Comparison of ENCODE assay signal across 13 cellular contexts in genomic region chr19:38135150-38135998, GRCh38.
DNase-seq lines count a peak whose midpoint lies in the region; ATAC-seq and TF ChIP-seq lines count a peak whose summit lies in the region.
"Had no signal": no experiment of that assay in that cellular context is flagged by ENCODE, and none has a peak within 500 bp of the region (broad histone marks: within the 10 kb centered on the region; RNA-seq: fewer than 3 reads in every experiment).

No MANE protein-coding gene starts in this region.

- H2BK15ac ChIP-seq in mesendoderm (replicated peaks; ENCODE audit: low read depth), result no peak overlapping the region

- peaks cover 24% of the 10 kb centered on the region for H3K36me3 Mint-ChIP-seq in endodermal cell (ENCODE audit: low read depth)
- no peaks in the 10 kb centered on the region for H3K36me3 Mint-ChIP-seq in activated CD8-positive, alpha-beta memory T cell treated with anti-CD3 and anti-CD28 coated beads, Interleukin-2, amount 10 ng/mL, durations not matched to agents 7 days and 5 days

- H3K36me3 ChIP-seq in left ventricle myocardium inferior, result no peaks in the 10 kb centered on the region
- H3K36me3 ChIP-seq in endodermal cell (ENCODE audit: control insufficient read depth, insufficient read depth, low read length), result peaks cover 3% of the 10 kb centered on the region
- no peaks in the 10 kb centered on the region for H3K36me3 ChIP-seq in mesendoderm (ENCODE audit: control insufficient read depth, insufficient read depth, low read length)
- H3K36me3 ChIP-seq in upper lobe of left lung, result peaks cover 0 to 26% (median 6%) of the 10 kb centered on the region in 4 donors

- H3K23ac ChIP-seq in mesendoderm (ENCODE audit: low read length), result peak overlapping the region; percentile 37

- H3K79me1 ChIP-seq in mesendoderm (ENCODE audit: low read length), result no peaks in the 10 kb centered on the region

- H3K4me3 ChIP-seq in left ventricle myocardium inferior (no peak overlapping the region), endodermal cell (ENCODE audit: low read length) (no peak overlapping the region), mesendoderm (ENCODE audit: low read length) (no peak overlapping the region), upper lobe of left lung (no peak overlapping the region)
- H3K4me3 ChIP-seq: SJCRH30 had no signal

- no peaks in the 10 kb centered on the region for H3K4me1 ChIP-seq in left ventricle myocardium inferior
- no peaks in the 10 kb centered on the region for H3K4me1 ChIP-seq in endodermal cell (ENCODE audit: control insufficient read depth, insufficient read depth, low read length)
- no peaks in the 10 kb centered on the region for H3K4me1 ChIP-seq in mesendoderm (ENCODE audit: control insufficient read depth, low read depth, low read length)
- H3K4me1 ChIP-seq in upper lobe of left lung, result no peaks in the 10 kb centered on the region
- H3K4me1 ChIP-seq: parathyroid adenoma had no signal

- no peak overlapping the region for H3K56ac ChIP-seq in mesendoderm (ENCODE audit: low read length)

- H2BK5ac ChIP-seq in mesendoderm (ENCODE audit: low read length), result no peak overlapping the region

- H2AK5ac ChIP-seq in mesendoderm (ENCODE audit: low read length), result no peak overlapping the region

- no peak overlapping the region for H3K27ac Mint-ChIP-seq in endodermal cell
- no peak overlapping the region for H3K27ac Mint-ChIP-seq in activated CD8-positive, alpha-beta memory T cell treated with anti-CD3 and anti-CD28 coated beads, Interleukin-2, amount 10 ng/mL, durations not matched to agents 7 days and 5 days
- H3K27ac Mint-ChIP-seq: activated CD4-positive, alpha-beta T cell treated with anti-CD3 and anti-CD28 coated beads for 36 hours had no signal

- H4K8ac ChIP-seq in mesendoderm (ENCODE audit: low read depth, low read length), result no peak overlapping the region

- H3K79me2 ChIP-seq in mesendoderm (ENCODE audit: control insufficient read depth, insufficient read depth, low read length), result no peaks in the 10 kb centered on the region
- H3K79me2 ChIP-seq: parathyroid adenoma had no signal

- no peak overlapping the region for H3K4ac ChIP-seq in mesendoderm (ENCODE audit: low read depth, low read length)

- no peaks in the 10 kb centered on the region for H3K9me3 ChIP-seq in left ventricle myocardium inferior (replicated peaks)
- H3K9me3 ChIP-seq in endodermal cell (ENCODE audit: control insufficient read depth, low read length), result no peaks in the 10 kb centered on the region
- H3K9me3 ChIP-seq in upper lobe of left lung, result no peaks in the 10 kb centered on the region
- H3K9me3 ChIP-seq: SJCRH30 had no signal

- H3K27me3 Mint-ChIP-seq in endodermal cell (ENCODE audit: insufficient read depth), result no peaks in the 10 kb centered on the region
- no peaks in the 10 kb centered on the region for H3K27me3 Mint-ChIP-seq in activated CD8-positive, alpha-beta memory T cell treated with anti-CD3 and anti-CD28 coated beads, Interleukin-2, amount 10 ng/mL, durations not matched to agents 7 days and 5 days
- H3K27me3 Mint-ChIP-seq: activated CD4-positive, alpha-beta T cell treated with anti-CD3 and anti-CD28 coated beads for 36 hours had no signal

- ATAC-seq in left ventricle myocardium superior (peak; percentile 17), upper lobe of left lung (ENCODE audit: low FRiP score in 2 of 2) (no peak), HG03135 (IDR thresholded peaks at IDR 0.05; ENCODE audit: unreplicated experiment) (no peak)
- no peak for ATAC-seq in activated CD8-positive, alpha-beta memory T cell treated with anti-CD3 and anti-CD28 coated beads, Interleukin-2, amount 10 ng/mL, durations not matched to agents 7 days and 5 days

- H3K4me2 ChIP-seq in mesendoderm (ENCODE audit: low read length), result no peak overlapping the region
- H3K4me2 ChIP-seq: KMS-11 had no signal

- no peaks in the 10 kb centered on the region for H3K9me3 Mint-ChIP-seq in endodermal cell
- no peaks in the 10 kb centered on the region for H3K9me3 Mint-ChIP-seq in activated CD8-positive, alpha-beta memory T cell treated with anti-CD3 and anti-CD28 coated beads, Interleukin-2, amount 10 ng/mL, durations not matched to agents 7 days and 5 days (ENCODE audit: low read depth)

- DNase-seq in left ventricle myocardium superior (no peak), left ventricle myocardium inferior (no peak), endodermal cell (no peak), mesendoderm (no peak), epidermal melanocyte (ENCODE audit: insufficient read length, low spot score) (no peak), upper lobe of left lung (no peak)
- DNase-seq in activated CD8-positive, alpha-beta memory T cell treated with anti-CD3 and anti-CD28 coated beads, Interleukin-2, amount 10 ng/mL, durations not matched to agents 7 days and 5 days, result no peak
- DNase-seq: NCI-H1105 had no signal

- TF ChIP-seq POLR2A in upper lobe of left lung (IDR thresholded peaks at IDR 0.05), result no peak

- H3K4me3 Mint-ChIP-seq in endodermal cell, result no peak overlapping the region
- H3K4me3 Mint-ChIP-seq in activated CD8-positive, alpha-beta memory T cell treated with anti-CD3 and anti-CD28 coated beads, Interleukin-2, amount 10 ng/mL, durations not matched to agents 7 days and 5 days, result no peak overlapping the region
- H3K4me3 Mint-ChIP-seq: activated CD4-positive, alpha-beta T cell treated with anti-CD3 and anti-CD28 coated beads for 36 hours had no signal

- TF ChIP-seq CTCF in left ventricle myocardium inferior (IDR thresholded peaks at IDR 0.05; ENCODE audit: borderline replicate concordance) (no peak), endodermal cell (conservative IDR thresholded peaks at IDR 0.05) (no peak), upper lobe of left lung (IDR thresholded peaks at IDR 0.05) (no peak)

- H2BK120ac ChIP-seq in mesendoderm (ENCODE audit: low read depth, low read length), result no peak overlapping the region

- H3K9ac ChIP-seq in endodermal cell (ENCODE audit: extremely low read depth, low read length, poor library complexity, severe bottlenecking) (no peak overlapping the region), mesendoderm (ENCODE audit: low read length) (no peak overlapping the region)
- H3K9ac ChIP-seq: KMS-11, parathyroid adenoma had no signal

- 86 to 92% methylated on average over 4 to 21 of the region's 21 CpGs for WGBS in endodermal cell (ENCODE audit: insufficient coverage in 1 of 2, insufficient read length in 1 of 2), 2 experiments
- no CpG with 5 or more reads among the region's 21 CpGs for WGBS in mesendoderm (ENCODE audit: extremely low coverage, insufficient coverage, low lambda C conversion rate)
- 87% methylated on average over 17 to 20 of the region's 21 CpGs for WGBS in upper lobe of left lung, 2 donors

- H4K5ac ChIP-seq in mesendoderm (ENCODE audit: low read length), result no peak overlapping the region

- H3K27ac ChIP-seq in left ventricle myocardium inferior (replicated peaks) (no peak overlapping the region), endodermal cell (ENCODE audit: low read depth, low read length) (peak overlapping the region; percentile 38), mesendoderm (ENCODE audit: low read depth, low read length) (no peak overlapping the region), upper lobe of left lung (no peak overlapping the region)
- H3K27ac ChIP-seq: KMS-11, parathyroid adenoma, SJCRH30 had no signal

- no peak for TF ChIP-seq EP300 in upper lobe of left lung (IDR thresholded peaks at IDR 0.05)

- H3K4me1 Mint-ChIP-seq in endodermal cell, result no peaks in the 10 kb centered on the region
- H3K4me1 Mint-ChIP-seq in activated CD8-positive, alpha-beta memory T cell treated with anti-CD3 and anti-CD28 coated beads, Interleukin-2, amount 10 ng/mL, durations not matched to agents 7 days and 5 days, result no peaks in the 10 kb centered on the region
- H3K4me1 Mint-ChIP-seq: activated CD4-positive, alpha-beta T cell treated with anti-CD3 and anti-CD28 coated beads for 36 hours had no signal

- no peaks in the 10 kb centered on the region for H3K27me3 ChIP-seq in left ventricle myocardium inferior (ENCODE audit: low read depth)
- no peaks in the 10 kb centered on the region for H3K27me3 ChIP-seq in endodermal cell (ENCODE audit: control insufficient read depth, insufficient read depth, low read length, poor library complexity, severe bottlenecking)
- no peaks in the 10 kb centered on the region for H3K27me3 ChIP-seq in mesendoderm (ENCODE audit: insufficient read depth, low read length, poor library complexity)
- no peaks in the 10 kb centered on the region for H3K27me3 ChIP-seq in upper lobe of left lung
- H3K27me3 ChIP-seq: SJCRH30 had no signal

- intact Hi-C loops in left ventricle myocardium superior (cut with micrococcal nuclease) (no loop called here), left ventricle myocardium inferior (cut with micrococcal nuclease) (no loop called here)

- CTCF ChIA-PET in activated CD8-positive, alpha-beta memory T cell treated with anti-CD3 and anti-CD28 coated beads, Interleukin-2, amount 10 ng/mL, durations not matched to agents 7 days and 5 days (lab: Charles Lee), result interaction anchor here (0.7 to 1.1 kb wide), 3 partner anchors 9 to 277 kb away, joined by 3 to 4 read pairs (median 3); no protein-coding TSS in a partner anchor

- no peak overlapping the region for H3K18ac ChIP-seq in mesendoderm (ENCODE audit: low read length)
